9 cellular contexts compared by ENCODE assay signal in genomic region chr20:1810926-1811620, GRCh38.
DNase-seq lines count a peak whose midpoint lies in the region; ATAC-seq and TF ChIP-seq lines count a peak whose summit lies in the region.
"Had no signal": no experiment of that assay in that cellular context is flagged by ENCODE, and none has a peak within 500 bp of the region (broad histone marks: within the 10 kb centered on the region; RNA-seq: fewer than 3 reads in every experiment).

No MANE protein-coding gene starts in this region.

- no CpG with 5 or more reads among the region's 7 CpGs for WGBS in mesendoderm (ENCODE audit: extremely low coverage, insufficient coverage, low lambda C conversion rate)
- 29 to 36% methylated on average over 7 of the region's 7 CpGs for WGBS in aorta, 2 donors

- peaks cover 37% of the 10 kb centered on the region for H3K4me1 Mint-ChIP-seq in MCF 10A (ENCODE audit: insufficient read depth, unreplicated experiment)
- peaks cover 90% of the 10 kb centered on the region for H3K4me1 Mint-ChIP-seq in dendritic cell treated with granulocyte-macrophage colony-stimulating factor and Interleukin-4, amounts not matched to agents 40 ng/mL and 50 ng/mL, for 4 days (ENCODE audit: low read depth)

- no peak for TF ChIP-seq POLR2A in breast epithelium (IDR thresholded peaks at IDR 0.05)

- peak overlapping the region; percentile 68 for H3K56ac ChIP-seq in mesendoderm (ENCODE audit: low read length)

- TF ChIP-seq CTCF in breast epithelium (IDR thresholded peaks at IDR 0.05) (no peak), MCF 10A (IDR thresholded peaks at IDR 0.05; ENCODE audit: unreplicated experiment) (no peak)

- H3K4ac ChIP-seq in mesendoderm (ENCODE audit: low read depth, low read length), result peak overlapping the region; percentile 20

- H4K8ac ChIP-seq in mesendoderm (ENCODE audit: low read depth, low read length), result no peak overlapping the region

- H2BK120ac ChIP-seq in mesendoderm (ENCODE audit: low read depth, low read length), result no peak overlapping the region

- CTCF ChIA-PET in MCF 10A (lab: Yijun Ruan, JAX), result interaction anchor here (1.0 to 2.3 kb wide), 5 partner anchors 8 to 47 kb away, joined by 3 to 15 read pairs (median 5); no protein-coding TSS in a partner anchor

- POLR2A ChIA-PET in MCF 10A (lab: Yijun Ruan, JAX), result interaction anchor here (1.3 to 2.1 kb wide), 3 partner anchors 10 to 34 kb away, joined by 4 to 10 read pairs (median 6); no protein-coding TSS in a partner anchor

- DNase-seq in breast epithelium (ENCODE audit: low spot score in 2 of 2), result peak in 1 of 2 donors; percentile 92
- no peak for DNase-seq in MCF 10A (ENCODE audit: unreplicated experiment)
- DNase-seq in mesendoderm, result no peak
- peak in 1 of 2 donors; percentile 69 for DNase-seq in aorta
- no peak for DNase-seq in AG08396 (ENCODE audit: low spot score)
- DNase-seq in NCI-H748 treated with DMSO at 0.1 percent for 48 hours (lab: John Stamatoyannopoulos, UW), result no peak
- DNase-seq in NCI-H2107 treated with DMSO at 0.1 percent for 48 hours (lab: John Stamatoyannopoulos, UW; ENCODE audit: unreplicated experiment), result no peak
- DNase-seq: CD4-positive, CD25-positive, alpha-beta regulatory T cell had no signal

- no peaks in the 10 kb centered on the region for H3K79me1 ChIP-seq in mesendoderm (ENCODE audit: low read length)

- H3K9me3 ChIP-seq in breast epithelium (no peaks in the 10 kb centered on the region), aorta (ENCODE audit: control insufficient read depth, low read length) (no peaks in the 10 kb centered on the region)

- no peaks in the 10 kb centered on the region for H3K27me3 Mint-ChIP-seq in MCF 10A (ENCODE audit: insufficient read depth, unreplicated experiment)
- H3K27me3 Mint-ChIP-seq in dendritic cell treated with granulocyte-macrophage colony-stimulating factor and Interleukin-4, amounts not matched to agents 40 ng/mL and 50 ng/mL, for 4 days, result no peaks in the 10 kb centered on the region

- H2BK5ac ChIP-seq in mesendoderm (ENCODE audit: low read length), result no peak overlapping the region

- H3K4me2 ChIP-seq in mesendoderm (ENCODE audit: low read length), result no peak overlapping the region

- peak; percentile 62 for ATAC-seq in aorta (ENCODE audit: low FRiP score)

- H2AK5ac ChIP-seq in mesendoderm (ENCODE audit: low read length), result no peak overlapping the region

- H3K18ac ChIP-seq in mesendoderm (ENCODE audit: low read length), result peak overlapping the region; percentile 19

- no peak overlapping the region for H4K5ac ChIP-seq in mesendoderm (ENCODE audit: low read length)

- no peak overlapping the region for H2BK15ac ChIP-seq in mesendoderm (replicated peaks; ENCODE audit: low read depth)

- no peaks in the 10 kb centered on the region for H3K9me3 Mint-ChIP-seq in MCF 10A (ENCODE audit: unreplicated experiment)
- H3K9me3 Mint-ChIP-seq in dendritic cell treated with granulocyte-macrophage colony-stimulating factor and Interleukin-4, amounts not matched to agents 40 ng/mL and 50 ng/mL, for 4 days, result no peaks in the 10 kb centered on the region

- H3K23ac ChIP-seq in mesendoderm (ENCODE audit: low read length), result no peak overlapping the region

- H3K27ac ChIP-seq in breast epithelium (peak overlapping the region; percentile 95 to 96), mesendoderm (ENCODE audit: low read depth, low read length) (no peak overlapping the region), aorta (ENCODE audit: low read depth in 1 of 2, low read length in 2 of 2) (peak overlapping the region in 1 of 2 donors; percentile 37)

- peak overlapping the region in 1 of 3 donors; percentile 5 for H3K4me3 ChIP-seq in breast epithelium
- no peak overlapping the region for H3K4me3 ChIP-seq in mesendoderm (ENCODE audit: low read length)
- no peak overlapping the region for H3K4me3 ChIP-seq in aorta (ENCODE audit: low read length in 2 of 2)

- no peaks in the 10 kb centered on the region for H3K36me3 Mint-ChIP-seq in MCF 10A (ENCODE audit: insufficient read depth, unreplicated experiment)
- H3K36me3 Mint-ChIP-seq in dendritic cell treated with granulocyte-macrophage colony-stimulating factor and Interleukin-4, amounts not matched to agents 40 ng/mL and 50 ng/mL, for 4 days (ENCODE audit: low read depth), result peaks cover 9% of the 10 kb centered on the region
- H3K36me3 Mint-ChIP-seq: CD4-positive, CD25-positive, alpha-beta regulatory T cell had no signal

- H3K27me3 ChIP-seq in breast epithelium (no peaks in the 10 kb centered on the region), mesendoderm (ENCODE audit: insufficient read depth, low read length, poor library complexity) (no peaks in the 10 kb centered on the region), aorta (ENCODE audit: control insufficient read depth in 1 of 2, insufficient read depth in 2 of 2, low read length in 1 of 2) (no peaks in the 10 kb centered on the region)

- BruUV-seq in MCF 10A (replicated peaks; lab: Mats Ljungman, UMichigan), result no TSS peak

- H3K79me2 ChIP-seq in mesendoderm (ENCODE audit: control insufficient read depth, insufficient read depth, low read length), result no peaks in the 10 kb centered on the region

- no peak overlapping the region for H3K4me3 Mint-ChIP-seq in MCF 10A (ENCODE audit: unreplicated experiment)
- H3K4me3 Mint-ChIP-seq in dendritic cell treated with granulocyte-macrophage colony-stimulating factor and Interleukin-4, amounts not matched to agents 40 ng/mL and 50 ng/mL, for 4 days, result peak overlapping the region; percentile 41
- H3K4me3 Mint-ChIP-seq: CD4-positive, CD25-positive, alpha-beta regulatory T cell had no signal

- intact Hi-C loops in breast epithelium (cut with DNase I; ENCODE audit: low total_unique reads), result loop anchor here (5.0 kb wide), 1 partner anchor 86 kb away; the partner anchor contains the start of gene SIRPA
- intact Hi-C loops in MCF 10A (cut with micrococcal nuclease), result no loop called here
- intact Hi-C loops in dendritic cell treated with granulocyte-macrophage colony-stimulating factor and Interleukin-4, amounts not matched to agents 40 ng/mL and 50 ng/mL, for 4 days (cut with micrococcal nuclease), result no loop called here
- intact Hi-C loops in aorta (cut with DNase I), result loop anchor here in 1 of 2 donors (10.0 kb wide), 1 partner anchor 294 kb away; the partner anchor contains the start of gene STK35

- H3K9ac ChIP-seq in mesendoderm (ENCODE audit: low read length), result no peak overlapping the region

- no peak overlapping the region for H3K27ac Mint-ChIP-seq in MCF 10A (ENCODE audit: low read depth, unreplicated experiment)
- H3K27ac Mint-ChIP-seq in dendritic cell treated with granulocyte-macrophage colony-stimulating factor and Interleukin-4, amounts not matched to agents 40 ng/mL and 50 ng/mL, for 4 days, result peak overlapping the region; percentile 94
- H3K27ac Mint-ChIP-seq: CD4-positive, CD25-positive, alpha-beta regulatory T cell had no signal

- H3K36me3 ChIP-seq in breast epithelium (no peaks in the 10 kb centered on the region), mesendoderm (ENCODE audit: control insufficient read depth, insufficient read depth, low read length) (no peaks in the 10 kb centered on the region), aorta (ENCODE audit: control insufficient read depth in 1 of 2, insufficient read depth in 2 of 2, low read length in 1 of 2) (no peaks in the 10 kb centered on the region)

- H3K4me1 ChIP-seq in breast epithelium (peaks cover 14 to 22% of the 10 kb centered on the region in 2 donors), mesendoderm (ENCODE audit: control insufficient read depth, low read depth, low read length) (peaks cover 4% of the 10 kb centered on the region), aorta (ENCODE audit: control insufficient read depth in 1 of 2, insufficient read depth in 2 of 2, low read length in 2 of 2) (peaks cover 5 to 8% of the 10 kb centered on the region in 2 donors)
